Comparison of ENCODE assay signal across 9 cellular contexts in genomic region chr9:89427621-89428221, GRCh38.
DNase-seq lines count a peak whose midpoint lies in the region; ATAC-seq and TF ChIP-seq lines count a peak whose summit lies in the region.
"Had no signal": no experiment of that assay in that cellular context is flagged by ENCODE, and none has a peak within 500 bp of the region (broad histone marks: within the 10 kb centered on the region; RNA-seq: fewer than 3 reads in every experiment).

No MANE protein-coding gene starts in this region.

- no peaks in the 10 kb centered on the region for H3K27me3 ChIP-seq in Peyer's patch

- H3K27ac ChIP-seq in Peyer's patch: peak overlapping the region in 3 of 4 donors; percentile 15 to 70 (median 45)

- ATAC-seq in activated T-cell treated with anti-CD3 and anti-CD28 coated beads, Interleukin-2, amount 50 U/mL, for 4 hours: peak; percentile 74 to 81
- ATAC-seq in memory B cell (ENCODE audit: low read depth): no peak
- peak; percentile 69 for ATAC-seq in stimulated activated naive CD8-positive, alpha-beta T cell treated with anti-CD3 and anti-CD28 coated beads, Interleukin-15, Interleukin-2, amounts not matched to agents 100 U/mL and 50 U/mL, for 24 hours
- ATAC-seq in HG03159 (IDR thresholded peaks at IDR 0.05; ENCODE audit: unreplicated experiment): no peak

- H3K9me3 Mint-ChIP-seq in activated T-cell treated with anti-CD3 and anti-CD28 coated beads, Interleukin-2, amount 50 U/mL, for 4 hours: no peaks in the 10 kb centered on the region
- no peaks in the 10 kb centered on the region for H3K9me3 Mint-ChIP-seq in memory B cell
- H3K9me3 Mint-ChIP-seq: type B pancreatic cell had no signal

- TF ChIP-seq CTCF in Peyer's patch (IDR thresholded peaks at IDR 0.05): no peak
- no peak for TF ChIP-seq CTCF in GM10266 (IDR thresholded peaks at IDR 0.05; ENCODE audit: control insufficient read depth, insufficient read depth, low read depth, missing control alignments)

- H3K27ac Mint-ChIP-seq in memory B cell: peak overlapping the region; percentile 28
- H3K27ac Mint-ChIP-seq: type B pancreatic cell had no signal

- H3K27me3 Mint-ChIP-seq in activated T-cell treated with anti-CD3 and anti-CD28 coated beads, Interleukin-2, amount 50 U/mL, for 4 hours (ENCODE audit: low read depth): no peaks in the 10 kb centered on the region
- no peaks in the 10 kb centered on the region for H3K27me3 Mint-ChIP-seq in memory B cell
- H3K27me3 Mint-ChIP-seq: type B pancreatic cell had no signal

- H3K4me3 ChIP-seq in Peyer's patch: no peak overlapping the region

- H3K36me3 Mint-ChIP-seq in activated T-cell treated with anti-CD3 and anti-CD28 coated beads, Interleukin-2, amount 50 U/mL, for 4 hours (ENCODE audit: insufficient read depth): peaks cover 26% of the 10 kb centered on the region
- H3K36me3 Mint-ChIP-seq in memory B cell: peaks cover 5% of the 10 kb centered on the region
- H3K36me3 Mint-ChIP-seq: type B pancreatic cell had no signal

- no peaks in the 10 kb centered on the region for H3K36me3 ChIP-seq in Peyer's patch

- peaks cover 99% of the 10 kb centered on the region for H3K4me1 Mint-ChIP-seq in activated T-cell treated with anti-CD3 and anti-CD28 coated beads, Interleukin-2, amount 50 U/mL, for 4 hours (ENCODE audit: low read depth)
- H3K4me1 Mint-ChIP-seq in memory B cell: peaks cover 72% of the 10 kb centered on the region

- H3K9me3 ChIP-seq in Peyer's patch: no peaks in the 10 kb centered on the region

- H3K4me1 ChIP-seq in Peyer's patch: peaks cover 0 to 51% (median 40%) of the 10 kb centered on the region in 4 donors

- peak in 1 of 3 donors; percentile 45 for DNase-seq in Peyer's patch
- peak; percentile 84 for DNase-seq in activated T-cell treated with anti-CD3 and anti-CD28 coated beads, Interleukin-2, amount 50 U/mL, for 4 hours
- DNase-seq in memory B cell (ENCODE audit: low spot score in 2 of 2): no peak
- DNase-seq in stimulated activated naive CD8-positive, alpha-beta T cell treated with anti-CD3 and anti-CD28 coated beads, Interleukin-15, Interleukin-2, amounts not matched to agents 100 U/mL and 50 U/mL, for 24 hours: peak; percentile 87
- no peak for DNase-seq in NCI-H524 (lab: John Stamatoyannopoulos, UW)
- DNase-seq in GM10266 (ENCODE audit: extremely low spot score): no peak
- DNase-seq: SIG-M5 had no signal

- peak overlapping the region; percentile 71 for H3K4me3 Mint-ChIP-seq in activated T-cell treated with anti-CD3 and anti-CD28 coated beads, Interleukin-2, amount 50 U/mL, for 4 hours
- no peak overlapping the region for H3K4me3 Mint-ChIP-seq in memory B cell
- H3K4me3 Mint-ChIP-seq: type B pancreatic cell had no signal

- TF ChIP-seq POLR2A in Peyer's patch (IDR thresholded peaks at IDR 0.05): no peak

Comparison
In these comparisons a context has a peak if more than half of its experiments do, and no peak if none do; other contexts are left out.
1. DNase-seq: peak in activated T-cell treated with anti-CD3 and anti-CD28 coated beads, Interleukin-2, amount 50 U/mL, for 4 hours (single experiment) and stimulated activated naive CD8-positive, alpha-beta T cell treated with anti-CD3 and anti-CD28 coated beads, Interleukin-15, Interleukin-2, amounts not matched to agents 100 U/mL and 50 U/mL, for 24 hours (single experiment); none in memory B cell (0 of 2), NCI-H524 (0 of 2) and GM10266 (single experiment).
2. ATAC-seq: peak in activated T-cell treated with anti-CD3 and anti-CD28 coated beads, Interleukin-2, amount 50 U/mL, for 4 hours (2 of 2) and stimulated activated naive CD8-positive, alpha-beta T cell treated with anti-CD3 and anti-CD28 coated beads, Interleukin-15, Interleukin-2, amounts not matched to agents 100 U/mL and 50 U/mL, for 24 hours (single experiment); none in memory B cell (single experiment) and HG03159 (single experiment).